ENCODE assay signal across 18 cellular contexts in the genomic region with DNA sequence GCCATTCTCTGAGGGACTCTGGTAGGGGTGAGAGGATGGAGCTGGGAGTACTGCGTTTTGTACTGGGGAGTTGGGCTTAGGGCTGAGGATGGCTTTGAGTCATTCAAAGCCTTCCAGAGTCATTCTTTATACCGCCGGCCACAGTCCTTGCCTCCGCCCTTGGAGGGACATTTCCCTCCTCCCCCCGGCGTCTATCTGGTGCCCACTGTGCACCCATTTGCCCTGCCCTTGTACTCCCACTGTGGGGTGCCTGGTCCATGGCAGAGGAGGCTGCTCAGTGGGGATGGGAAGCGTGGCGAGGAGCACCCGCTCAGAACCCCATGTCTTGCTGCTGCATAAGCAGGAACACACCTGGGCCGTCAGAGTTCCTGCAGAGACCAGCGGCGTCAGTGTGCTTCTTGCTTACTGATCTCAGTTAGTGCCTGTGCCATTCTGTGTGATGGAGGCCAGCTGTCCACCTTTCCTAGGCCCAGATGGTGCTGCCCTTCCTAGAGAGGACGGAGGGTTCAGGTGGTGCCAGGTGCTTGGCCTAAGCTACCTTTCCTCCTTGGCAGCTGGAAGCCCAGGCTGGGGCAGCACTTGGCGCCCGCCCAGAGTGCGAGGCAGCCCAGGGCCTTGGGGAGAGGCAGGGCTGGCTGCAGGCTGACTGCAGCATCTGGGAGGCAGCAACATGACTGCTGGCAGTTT. TPM values are rescaled to one million over a fixed set of nuclear protein-coding genes. Genes with fewer than 3 reads are reported as not detected.
DNase-seq lines count a peak whose midpoint lies in the region; ATAC-seq, FAIRE-seq and TF ChIP-seq lines count a peak whose summit lies in the region.
"Had no signal": no experiment of that assay in that cellular context is flagged by ENCODE, and none has a peak within 500 bp of the region (broad histone marks: within the 10 kb centered on the region; RNA-seq: fewer than 3 reads in every experiment).

No MANE protein-coding gene starts in this region.

- H3K4me3 ChIP-seq in HepG2 (replicated peaks in 1 of 3; ENCODE audit: insufficient read depth in 1 of 3, low read depth in 2 of 3, low read length in 3 of 3) = no peak overlapping the region
- H3K4me3 ChIP-seq in sigmoid colon = no peak overlapping the region
- H3K4me3 ChIP-seq: lower lobe of right lung had no signal

- H3K79me2 ChIP-seq in HepG2 (ENCODE audit: insufficient read depth, low read length) = peaks cover 9% of the 10 kb centered on the region

- no peak for TF ChIP-seq RAD21 in HepG2 (CRISPR knock-in tag; IDR thresholded peaks at IDR 0.05)

- peak overlapping the region; percentile 78 for H3K27ac ChIP-seq in HepG2 (ENCODE audit: extremely low read length, insufficient read depth, low read length)
- no peak overlapping the region for H3K27ac ChIP-seq in sigmoid colon
- H3K27ac ChIP-seq: 22Rv1, C4-2B, lower lobe of right lung had no signal

- no peak overlapping the region for H3K9ac ChIP-seq in HepG2 (ENCODE audit: insufficient read depth, low read depth, low read length)

- in situ Hi-C loops in HepG2 (cut with HindIII; ENCODE audit: extremely low pct_ligation_motif_present, low pct_unique_long_range_greater_than_20kb) = no loop called here

- peak overlapping the region in 4 of 5 experiments; percentile 45 to 94 (median 66) for H3K27ac Mint-ChIP-seq in brain

- TF ChIP-seq CTCF in brain (conservative IDR thresholded peaks at IDR 0.05) = no peak
- no peak for TF ChIP-seq CTCF in HepG2 (CRISPR knock-in tag; IDR thresholded peaks at IDR 0.05)
- no peak for TF ChIP-seq CTCF in sigmoid colon (IDR thresholded peaks at IDR 0.05)

- intact Hi-C loops in HepG2 (cut with micrococcal nuclease; ENCODE audit: unreplicated experiment) (no loop called here), sigmoid colon (cut with DNase I) (no loop called here)

- H3K9me3 Mint-ChIP-seq in brain = no peaks in the 10 kb centered on the region
- H3K9me3 Mint-ChIP-seq: stimulated activated naive B cell treated with anti-CD40 and anti-IgM and Interleukin-4, amounts not matched to agents 10 μg/mL and 1 μg/mL and 100 μg/mL, for 72 hours had no signal

- no peak for ATAC-seq in activated CD4-positive, CD25-positive, alpha-beta regulatory T cell treated with anti-CD3 and anti-CD28 coated beads, Interleukin-2, amount 50 U/mL, for 24 hours
- ATAC-seq in HepG2 (peak; percentile 3; the same call in 1 of the 3 replicates), HG02763 (IDR thresholded peaks at IDR 0.05; ENCODE audit: unreplicated experiment) (no peak), GM18861 (IDR thresholded peaks at IDR 0.05; ENCODE audit: unreplicated experiment) (no peak)
- ATAC-seq: lower lobe of right lung; stimulated activated naive B cell treated with anti-CD40 and anti-IgM and Interleukin-4, amounts not matched to agents 10 μg/mL and 1 μg/mL and 100 μg/mL, for 72 hours had no signal

- peaks cover 8% of the 10 kb centered on the region for H3K4me1 Mint-ChIP-seq in brain
- H3K4me1 Mint-ChIP-seq: stimulated activated naive B cell treated with anti-CD40 and anti-IgM and Interleukin-4, amounts not matched to agents 10 μg/mL and 1 μg/mL and 100 μg/mL, for 72 hours had no signal

- no peaks in the 10 kb centered on the region for H3K27me3 Mint-ChIP-seq in brain
- H3K27me3 Mint-ChIP-seq: stimulated activated naive B cell treated with anti-CD40 and anti-IgM and Interleukin-4, amounts not matched to agents 10 μg/mL and 1 μg/mL and 100 μg/mL, for 72 hours had no signal

- H3K4me3 Mint-ChIP-seq in brain = no peak overlapping the region
- H3K4me3 Mint-ChIP-seq: stimulated activated naive B cell treated with anti-CD40 and anti-IgM and Interleukin-4, amounts not matched to agents 10 μg/mL and 1 μg/mL and 100 μg/mL, for 72 hours had no signal

- TF ChIP-seq POLR2A in HepG2 (IDR thresholded peaks at IDR 0.05; ENCODE audit: insufficient read depth in 1 of 2, low read depth in 2 of 2, low read length in 2 of 2) (no peak), sigmoid colon (IDR thresholded peaks at IDR 0.05) (no peak)

- WGBS in HepG2 (ENCODE audit: low lambda C conversion rate) = 79% methylated on average over 6 of the region's 16 CpGs
- 93 to 94% methylated on average over 16 of the region's 16 CpGs for WGBS in sigmoid colon, 2 donors

- no peak for TF ChIP-seq EP300 in HepG2 (IDR thresholded peaks at IDR 0.05; ENCODE audit: low read depth in 2 of 2, low read length in 2 of 2)
- TF ChIP-seq EP300 in HepG2 (CRISPR knock-in tag; IDR thresholded peaks at IDR 0.05; ENCODE audit: borderline replicate concordance) = no peak
- no peak for TF ChIP-seq EP300 in sigmoid colon (IDR thresholded peaks at IDR 0.05)

- BruUV-seq in HepG2 (replicated peaks; lab: Mats Ljungman, UMichigan) = no TSS peak

- H3K36me3 ChIP-seq in HepG2 (replicated peaks in 1 of 2; ENCODE audit: control insufficient read depth in 1 of 2, insufficient read depth in 2 of 2, low read length in 2 of 2) (peaks cover 18 to 48% of the 10 kb centered on the region in 2 experiments), sigmoid colon (peaks cover 20 to 32% (median 22%) of the 10 kb centered on the region in 4 donors)

- POLR2A ChIA-PET in HepG2 (lab: Yijun Ruan, JAX) = no interaction called here

- CTCF ChIA-PET in HepG2 (lab: Yijun Ruan, JAX; ENCODE audit: low intra/inter-chr PET ratio, low total read pairs) = no interaction called here

- H3K9me3 ChIP-seq in HepG2 (ENCODE audit: low read length) = no peaks in the 10 kb centered on the region
- H3K9me3 ChIP-seq in sigmoid colon = no peaks in the 10 kb centered on the region
- H3K9me3 ChIP-seq: lower lobe of right lung had no signal

- H3K4me1 ChIP-seq in HepG2 (ENCODE audit: insufficient read depth, low read length) (peaks cover 15% of the 10 kb centered on the region), sigmoid colon (no peaks in the 10 kb centered on the region)
- H3K4me1 ChIP-seq: lower lobe of right lung had no signal

- peak; percentile 27 for DNase-seq in activated CD4-positive, CD25-positive, alpha-beta regulatory T cell treated with anti-CD3 and anti-CD28 coated beads, Interleukin-2, amount 50 U/mL, for 72 hours
- DNase-seq in HepG2 (ENCODE audit: low spot score) (no peak), sigmoid colon (peak; percentile 42), cerebellar cortex (ENCODE audit: low spot score) (no peak)
- DNase-seq: activated CD4-positive, alpha-beta T cell treated with anti-CD3 and anti-CD28 coated beads for 48 hours; activated naive CD4-positive, alpha-beta T cell; effector memory CD4-positive, alpha-beta T cell; HCEC 1CT; NCI-H1092 treated with DMSO at 0.1 percent for 48 hours; NCI-H2227 treated with DMSO at 0.1 percent for 48 hours; stimulated activated naive B cell treated with anti-CD40 and anti-IgM and Interleukin-4, amounts not matched to agents 10 μg/mL and 1 μg/mL and 100 μg/mL, for 72 hours had no signal

- H3K27me3 ChIP-seq in HepG2 (ENCODE audit: control insufficient read depth in 1 of 2, insufficient read depth in 2 of 2, low read length in 2 of 2) (no peaks in the 10 kb centered on the region), sigmoid colon (no peaks in the 10 kb centered on the region)

- no peak for FAIRE-seq in HepG2 (lab: Jason Lieb, UNC)

- 0 out of 2 replicates have a peak overlapping the region, but pooled peaks have one; percentile 24 for H3K4me2 ChIP-seq in HepG2 (ENCODE audit: low read depth, low read length)

- H4K20me1 ChIP-seq in HepG2 (ENCODE audit: insufficient read depth, low read length) = peaks cover 10% of the 10 kb centered on the region; the same call in 1 of the 2 replicates

- no peak overlapping the region for H2AFZ ChIP-seq in HepG2 (ENCODE audit: low read length)

- H3K36me3 Mint-ChIP-seq in brain = peaks cover 7% of the 10 kb centered on the region

RNA-seq across cellular contexts. Expression of a gene that starts 23.3 kb away (rescaled TPM):
- 0.54 TPM for polyA plus RNA-seq in brain (ENCODE audit: insufficient read depth, low read depth, low replicate concordance)
- total RNA-seq in HepG2 (2016; rRNA removed; fragmentation: Illumina TruSeq; extraction: Trizol) = 1.2 and 2.9 TPM in 2 replicates
- 1.9 and 4.2 TPM in 2 replicates for total RNA-seq in HepG2 (2016; cell fraction: cytosol; rRNA removed; fragmentation: Illumina TruSeq; extraction: Trizol; ENCODE audit: low read depth)
- 0.85 and 0.91 TPM in 2 replicates for total RNA-seq in HepG2 (2016; cell fraction: insoluble cytoplasmic fraction; rRNA removed; fragmentation: Illumina TruSeq; extraction: Trizol)
- 1.3 and 1.9 TPM in 2 replicates for total RNA-seq in HepG2 (2016; cell fraction: membrane; rRNA removed; fragmentation: Illumina TruSeq; extraction: Trizol)
- 1.6 TPM in 2 replicates for total RNA-seq in HepG2 (2016; cell fraction: nucleus; rRNA removed; fragmentation: Illumina TruSeq; extraction: Trizol)
- polyA plus RNA-seq in HepG2 (2011; rRNA removed) = 2.9 and 3.3 TPM in 2 replicates
- 3.1 and 4.1 TPM in 2 replicates for polyA plus RNA-seq in HepG2 (2011; cell fraction: cytosol; rRNA removed)
- polyA plus RNA-seq in HepG2 (2011; cell fraction: nucleus; rRNA removed) = 19.1 and 20.7 TPM in 2 replicates
- polyA plus RNA-seq in HepG2 (2012) = 1.2 and 1.3 TPM in 2 replicates
- 0.45 and 0.86 TPM in 2 replicates for polyA plus RNA-seq in HepG2 (2016; cell fraction: cytosol; fragmentation: Illumina TruSeq; extraction: Trizol; ENCODE audit: low read depth)
- 0.90 and 1.4 TPM in 2 replicates for polyA plus RNA-seq in HepG2 (2016; cell fraction: insoluble cytoplasmic fraction; fragmentation: Illumina TruSeq; extraction: Trizol; ENCODE audit: low read depth)
- polyA plus RNA-seq in HepG2 (2016; cell fraction: membrane; fragmentation: Illumina TruSeq; extraction: Trizol; ENCODE audit: low read depth) = 0.54 and 0.72 TPM in 2 replicates
- 3.6 and 4.2 TPM in 2 replicates for polyA plus RNA-seq in HepG2 (2016; cell fraction: nucleus; fragmentation: Illumina TruSeq; extraction: Trizol; ENCODE audit: insufficient read depth, low read depth)
- 1.1 and 3.0 TPM in 2 replicates for polyA minus RNA-seq in HepG2 (2011; rRNA and poly(A)+ RNA removed; ENCODE audit: low replicate concordance)
- polyA minus RNA-seq in HepG2 (2011; cell fraction: cytosol; rRNA and poly(A)+ RNA removed) = 1.3 and 2.4 TPM in 2 replicates
- 2.2 and 4.0 TPM in 2 replicates for polyA minus RNA-seq in HepG2 (2011; cell fraction: nucleus; rRNA and poly(A)+ RNA removed)
- 1 to 10 TPM in 1 of 4 donors, under 1 TPM in 3; 0.27 to 6.3 (median 0.77) TPM for total RNA-seq in sigmoid colon
- polyA plus RNA-seq in sigmoid colon = 10 to 100 TPM in 1 of 3 donors, 1 to 10 TPM in 2; 2.0 to 10.2 (median 5.3) TPM

RNA-seq across cellular contexts. Expression of a gene that starts 26.7 kb away (rescaled TPM):
- polyA plus RNA-seq in brain (ENCODE audit: insufficient read depth, low read depth, low replicate concordance) (1.7 TPM), HepG2 (2011; rRNA removed) (5.0 and 6.1 TPM in 2 replicates), sigmoid colon (1 to 10 TPM; 1.2 to 3.5 (median 1.4) TPM)
- total RNA-seq in HepG2 (2016; rRNA removed; fragmentation: Illumina TruSeq; extraction: Trizol) (11.6 and 13.7 TPM in 2 replicates), sigmoid colon (1 to 10 TPM; 2.1 to 4.2 (median 2.7) TPM)
- total RNA-seq in HepG2 (2016; cell fraction: cytosol; rRNA removed; fragmentation: Illumina TruSeq; extraction: Trizol; ENCODE audit: low read depth) = 1.2 and 1.5 TPM in 2 replicates
- 9.7 and 13.2 TPM in 2 replicates for total RNA-seq in HepG2 (2016; cell fraction: insoluble cytoplasmic fraction; rRNA removed; fragmentation: Illumina TruSeq; extraction: Trizol)
- total RNA-seq in HepG2 (2016; cell fraction: membrane; rRNA removed; fragmentation: Illumina TruSeq; extraction: Trizol) = 4.6 and 5.2 TPM in 2 replicates
- 10.7 and 10.9 TPM in 2 replicates for total RNA-seq in HepG2 (2016; cell fraction: nucleus; rRNA removed; fragmentation: Illumina TruSeq; extraction: Trizol)
- polyA plus RNA-seq in HepG2 (2011; cell fraction: cytosol; rRNA removed) = 4.6 and 4.8 TPM in 2 replicates
- polyA plus RNA-seq in HepG2 (2011; cell fraction: nucleus; rRNA removed) = 14.6 and 16.6 TPM in 2 replicates
- 12.6 and 12.9 TPM in 2 replicates for polyA plus RNA-seq in HepG2 (2012)
- 0.53 and 0.58 TPM in 2 replicates for polyA plus RNA-seq in HepG2 (2016; cell fraction: cytosol; fragmentation: Illumina TruSeq; extraction: Trizol; ENCODE audit: low read depth)
- polyA plus RNA-seq in HepG2 (2016; cell fraction: insoluble cytoplasmic fraction; fragmentation: Illumina TruSeq; extraction: Trizol; ENCODE audit: low read depth) = 7.8 and 10.0 TPM in 2 replicates
- polyA plus RNA-seq in HepG2 (2016; cell fraction: membrane; fragmentation: Illumina TruSeq; extraction: Trizol; ENCODE audit: low read depth) = 1.8 and 2.0 TPM in 2 replicates
- polyA plus RNA-seq in HepG2 (2016; cell fraction: nucleus; fragmentation: Illumina TruSeq; extraction: Trizol; ENCODE audit: insufficient read depth, low read depth) = 14.3 and 15.7 TPM in 2 replicates
- polyA minus RNA-seq in HepG2 (2011; rRNA and poly(A)+ RNA removed; ENCODE audit: low replicate concordance) = 2.3 and 19.9 TPM in 2 replicates
- polyA minus RNA-seq in HepG2 (2011; cell fraction: cytosol; rRNA and poly(A)+ RNA removed) = 7.5 and 8.9 TPM in 2 replicates
- polyA minus RNA-seq in HepG2 (2011; cell fraction: nucleus; rRNA and poly(A)+ RNA removed) = 10.9 and 11.6 TPM in 2 replicates

Comparison
In these comparisons a context has a peak if more than half of its experiments do, and no peak if none do; other contexts are left out.
1. DNase-seq: peak in activated CD4-positive, CD25-positive, alpha-beta regulatory T cell treated with anti-CD3 and anti-CD28 coated beads, Interleukin-2, amount 50 U/mL, for 72 hours (single experiment) and sigmoid colon (single experiment); none in HepG2 (single experiment) and cerebellar cortex (single experiment).